Comparison of ENCODE assay signal across 9 cellular contexts in the genomic region with DNA sequence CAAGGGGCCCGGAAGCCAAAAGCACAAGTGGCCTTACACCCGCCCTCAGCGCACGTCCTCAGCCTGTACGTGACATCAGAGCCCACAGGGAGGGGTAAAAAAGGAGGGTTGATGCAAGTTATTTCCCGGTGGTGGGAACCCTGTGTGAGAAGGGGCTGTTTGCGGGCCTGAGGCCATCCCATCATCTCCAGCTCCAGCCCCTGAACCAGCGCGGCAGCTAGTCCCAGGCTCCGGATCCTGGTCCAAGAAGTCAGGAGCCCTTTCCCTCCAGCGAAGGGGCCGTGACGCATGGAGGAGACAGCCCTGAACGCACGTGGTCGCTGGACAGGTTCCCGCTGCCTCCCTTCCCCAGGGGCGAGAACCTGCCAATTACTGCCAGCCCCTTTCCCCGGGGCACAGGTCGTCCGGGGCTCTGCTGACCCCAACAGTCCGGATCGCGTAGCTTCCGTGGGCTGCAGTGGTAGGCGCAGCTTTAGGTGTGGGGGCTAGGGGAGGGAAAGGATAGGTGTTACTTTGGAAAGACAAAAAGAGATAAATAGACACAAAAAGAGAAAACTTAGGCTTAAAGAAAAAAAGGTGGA. TPM values are rescaled to one million over a fixed set of nuclear protein-coding genes. Genes with fewer than 3 reads are reported as not detected.
A peak's percentile ranks its signal among the peaks of the same experiment; 100 is the strongest.
DNase-seq lines count a peak whose midpoint lies in the region; ATAC-seq and TF ChIP-seq lines count a peak whose summit lies in the region.
"Had no signal": no experiment of that assay in that cellular context is flagged by ENCODE, and none has a peak within 500 bp of the region (broad histone marks: within the 10 kb centered on the region; RNA-seq: fewer than 3 reads in every experiment).

No MANE protein-coding gene starts in this region.

- no peak for ATAC-seq in GM21526 (IDR thresholded peaks at IDR 0.05; ENCODE audit: low FRiP score, unreplicated experiment)

- TF ChIP-seq CTCF in esophagus muscularis mucosa (IDR thresholded peaks at IDR 0.05) (no peak), nephron (IDR thresholded peaks at IDR 0.05; ENCODE audit: unreplicated experiment in 3 of 3) (no peak), transverse colon (IDR thresholded peaks at IDR 0.05) (no peak)

- H3K27ac Mint-ChIP-seq in activated CD4-positive, alpha-beta memory T cell treated with anti-CD3 and anti-CD28 coated beads for 36 hours, result no peak overlapping the region
- no peak overlapping the region for H3K27ac Mint-ChIP-seq in nephron

- H3K36me3 ChIP-seq in esophagus muscularis mucosa, result no peaks in the 10 kb centered on the region
- H3K36me3 ChIP-seq in transverse colon, result no peaks in the 10 kb centered on the region

- CTCF ChIA-PET in activated CD4-positive, alpha-beta memory T cell treated with anti-CD3 and anti-CD28 coated beads for 36 hours (lab: Charles Lee), result interaction anchor here (1.2 kb wide), 1 partner anchor 232 kb away, joined by 4 read pairs; no protein-coding TSS in a partner anchor

- H3K27me3 Mint-ChIP-seq in activated CD4-positive, alpha-beta memory T cell treated with anti-CD3 and anti-CD28 coated beads for 36 hours, result peaks cover 30% of the 10 kb centered on the region
- H3K27me3 Mint-ChIP-seq in nephron (ENCODE audit: low read depth), result peaks cover 65% of the 10 kb centered on the region

- TF ChIP-seq POLR2A in esophagus muscularis mucosa (IDR thresholded peaks at IDR 0.05; ENCODE audit: low read depth) (no peak), transverse colon (IDR thresholded peaks at IDR 0.05) (no peak)

- H3K4me3 ChIP-seq in esophagus muscularis mucosa, result peak overlapping the region; percentile 53 to 69 (median 58)
- peak overlapping the region in 3 of 4 donors; percentile 33 to 59 (median 41) for H3K4me3 ChIP-seq in transverse colon

- TF ChIP-seq EP300 in esophagus muscularis mucosa (IDR thresholded peaks at IDR 0.05) (no peak), transverse colon (IDR thresholded peaks at IDR 0.05; ENCODE audit: low read depth) (no peak)

- no peaks in the 10 kb centered on the region for H3K9me3 Mint-ChIP-seq in activated CD4-positive, alpha-beta memory T cell treated with anti-CD3 and anti-CD28 coated beads for 36 hours
- no peaks in the 10 kb centered on the region for H3K9me3 Mint-ChIP-seq in nephron

- intact Hi-C loops in activated CD4-positive, alpha-beta memory T cell treated with anti-CD3 and anti-CD28 coated beads for 36 hours (cut with micrococcal nuclease), result loop anchor here (5.0 to 10.0 kb wide), 4 partner anchors 114 to 461 kb away; a partner anchor contains a TSS
- intact Hi-C loops in esophagus muscularis mucosa (cut with DNase I), result no loop called here
- intact Hi-C loops in transverse colon (cut with DNase I; ENCODE audit: low total_unique reads), result no loop called here

- H3K27me3 ChIP-seq in esophagus muscularis mucosa, result peaks cover 0 to 47% (median 16%) of the 10 kb centered on the region in 4 donors
- H3K27me3 ChIP-seq in transverse colon, result peaks cover 53% of the 10 kb centered on the region

- H3K4me3 Mint-ChIP-seq in activated CD4-positive, alpha-beta memory T cell treated with anti-CD3 and anti-CD28 coated beads for 36 hours, result peak overlapping the region; percentile 82
- peak overlapping the region; percentile 79 to 83 (median 83) for H3K4me3 Mint-ChIP-seq in nephron

- 5% methylated on average over 18 of the region's 26 CpGs for WGBS in esophagus muscularis mucosa
- WGBS in transverse colon (ENCODE audit: low coverage in 1 of 2), 2 donors, result 3% methylated on average over 19 of the region's 26 CpGs; no CpG with 5 or more reads in 1 of the 2 donors

- POLR2A ChIA-PET in activated CD4-positive, alpha-beta memory T cell treated with anti-CD3 and anti-CD28 coated beads for 36 hours (lab: Charles Lee), result no interaction called here

- no peaks in the 10 kb centered on the region for H3K9me3 ChIP-seq in esophagus muscularis mucosa
- no peaks in the 10 kb centered on the region for H3K9me3 ChIP-seq in transverse colon

- H3K27ac ChIP-seq in esophagus muscularis mucosa (replicated peaks in 1 of 4) (no peak overlapping the region), transverse colon (no peak overlapping the region)
- H3K27ac ChIP-seq: epithelial cell of prostate had no signal

- no peaks in the 10 kb centered on the region for H3K36me3 Mint-ChIP-seq in activated CD4-positive, alpha-beta memory T cell treated with anti-CD3 and anti-CD28 coated beads for 36 hours
- no peaks in the 10 kb centered on the region for H3K36me3 Mint-ChIP-seq in nephron (ENCODE audit: low read depth)

- in situ Hi-C loops in transverse colon (cut with MboI; ENCODE audit: low pct_ligation_motif_present in 1 of 4, low pct_unique_long_range_greater_than_20kb in 1 of 4, low sequenced_read_pairs in 3 of 4), result no loop called here

- peaks cover 35 to 45% (median 44%) of the 10 kb centered on the region in 4 donors for H3K4me1 ChIP-seq in esophagus muscularis mucosa
- peaks cover 24 to 43% (median 39%) of the 10 kb centered on the region in 4 donors for H3K4me1 ChIP-seq in transverse colon

- H3K4me1 Mint-ChIP-seq in activated CD4-positive, alpha-beta memory T cell treated with anti-CD3 and anti-CD28 coated beads for 36 hours (ENCODE audit: low read depth), result peaks cover 33% of the 10 kb centered on the region
- peaks cover 24% of the 10 kb centered on the region for H3K4me1 Mint-ChIP-seq in nephron

- DNase-seq in NK-92 treated with Interleukin-12 subunit alpha and Interleukin-12 subunit beta, amount 100 ng/mL, for 24 hours (lab: John Stamatoyannopoulos, UW), result peak; percentile 38
- no peak for DNase-seq in NK-92 (lab: John Stamatoyannopoulos, UW; ENCODE audit: unreplicated experiment)
- peak; percentile 60 for DNase-seq in HuH-7.5 (ENCODE audit: low spot score)
- DNase-seq in activated CD4-positive, alpha-beta memory T cell treated with anti-CD3 and anti-CD28 coated beads for 36 hours, result peak; percentile 66
- DNase-seq in esophagus muscularis mucosa (ENCODE audit: extremely low spot score), result no peak
- DNase-seq in transverse colon, result peak; percentile 12

RNA-seq across cellular contexts. Expression of a gene that starts 1.3 kb away (rescaled TPM):
- under 1 TPM; 0.27 to 0.52 TPM for total RNA-seq in activated CD4-positive, alpha-beta memory T cell treated with anti-CD3 and anti-CD28 coated beads for 36 hours
- not detected for total RNA-seq in esophagus muscularis mucosa
- total RNA-seq in transverse colon, result not detected

Comparison
In these comparisons a context has a peak if more than half of its experiments do, and no peak if none do; other contexts are left out.
1. DNase-seq: peak in NK-92 treated with Interleukin-12 subunit alpha and Interleukin-12 subunit beta, amount 100 ng/mL, for 24 hours (single experiment), HuH-7.5 (single experiment), activated CD4-positive, alpha-beta memory T cell treated with anti-CD3 and anti-CD28 coated beads for 36 hours (single experiment) and transverse colon (single experiment); none in NK-92 (single experiment) and esophagus muscularis mucosa (single experiment).